ENCODE assay signal across 22 cellular contexts in genomic region chr6:20137288-20137687, GRCh38.
"Had no signal": no experiment of that assay in that cellular context is flagged by ENCODE, and none has a peak within 500 bp of the region (broad histone marks: within the 10 kb centered on the region; RNA-seq: fewer than 3 reads in every experiment).

No MANE protein-coding gene starts in this region.

- ATAC-seq: foreskin keratinocyte; left cardiac atrium; left ventricle myocardium superior; naive thymus-derived CD4-positive, alpha-beta T cell; psoas muscle; right lobe of liver; stimulated activated effector memory CD8-positive, alpha-beta T cell treated with anti-CD3 and anti-CD28 coated beads, Interleukin-12 subunit alpha, Interleukin-12 subunit beta, amount 100 ng/mL, for 72 hours; stimulated activated naive CD8-positive, alpha-beta T cell treated with anti-CD3 and anti-CD28 coated beads, Interleukin-15, Interleukin-2, amounts not matched to agents 100 U/mL and 50 U/mL, for 24 hours had no signal

- H3K4me3 ChIP-seq: lung, psoas muscle, right lobe of liver, suprapubic skin, thyroid gland, upper lobe of left lung, uterus had no signal

- H3K4me3 Mint-ChIP-seq: naive thymus-derived CD4-positive, alpha-beta T cell; nephron progenitor cell; stimulated activated effector memory CD8-positive, alpha-beta T cell treated with anti-CD3 and anti-CD28 coated beads, Interleukin-12 subunit alpha, Interleukin-12 subunit beta, amount 100 ng/mL, for 72 hours had no signal

- H3K27me3 ChIP-seq: foreskin keratinocyte, neutrophil, right lobe of liver, suprapubic skin, thyroid gland, upper lobe of left lung, uterus had no signal

- H3K4me1 Mint-ChIP-seq: stimulated activated effector memory CD8-positive, alpha-beta T cell treated with anti-CD3 and anti-CD28 coated beads, Interleukin-12 subunit alpha, Interleukin-12 subunit beta, amount 100 ng/mL, for 72 hours had no signal

- H3K36me3 ChIP-seq: right lobe of liver, thyroid gland, uterus had no signal

- H3K9me3 Mint-ChIP-seq: stimulated activated effector memory CD8-positive, alpha-beta T cell treated with anti-CD3 and anti-CD28 coated beads, Interleukin-12 subunit alpha, Interleukin-12 subunit beta, amount 100 ng/mL, for 72 hours had no signal

- H3K27me3 Mint-ChIP-seq: naive thymus-derived CD4-positive, alpha-beta T cell had no signal

- H3K9me3 ChIP-seq: neutrophil, psoas muscle, right lobe of liver, suprapubic skin, thyroid gland, upper lobe of left lung, uterus had no signal

- H3K4me1 ChIP-seq: foreskin keratinocyte, psoas muscle, right lobe of liver, suprapubic skin, upper lobe of left lung, uterus had no signal

- DNase-seq: erythroblast; foreskin keratinocyte; kidney; left cardiac atrium; left ventricle myocardium superior; mesendoderm; naive thymus-derived CD4-positive, alpha-beta T cell; nephron progenitor cell; psoas muscle; retina; right lobe of liver; stimulated activated CD4-positive, alpha-beta T cell treated with anti-CD3 and anti-CD28 coated beads, Interleukin-4, amount 100 ng/mL, for 1 hour; stimulated activated CD8-positive, alpha-beta memory T cell treated with anti-CD3 and anti-CD28 coated beads, Interleukin-4, amount 100 ng/mL, for 48 hours; stimulated activated naive CD8-positive, alpha-beta T cell treated with anti-CD3 and anti-CD28 coated beads, Interleukin-15, Interleukin-2, amounts not matched to agents 100 U/mL and 50 U/mL, for 24 hours; thyroid gland; upper lobe of left lung; uterus had no signal

- H3K27ac ChIP-seq: foreskin keratinocyte, neutrophil, psoas muscle, right lobe of liver, suprapubic skin, thyroid gland, upper lobe of left lung, uterus had no signal

- H3K27ac Mint-ChIP-seq: naive thymus-derived CD4-positive, alpha-beta T cell; nephron progenitor cell; stimulated activated effector memory CD8-positive, alpha-beta T cell treated with anti-CD3 and anti-CD28 coated beads, Interleukin-12 subunit alpha, Interleukin-12 subunit beta, amount 100 ng/mL, for 72 hours had no signal

- FAIRE-seq: endothelial cell of umbilical vein, kidney had no signal
